ENCODE assay signal across 11 cellular contexts in genomic region chr9:77043743-77044142, GRCh38. TPM values are rescaled to one million over a fixed set of nuclear protein-coding genes. Genes with fewer than 3 reads are reported as not detected.
"Had no signal": no experiment of that assay in that cellular context is flagged by ENCODE, and none has a peak within 500 bp of the region (broad histone marks: within the 10 kb centered on the region; RNA-seq: fewer than 3 reads in every experiment).

No MANE protein-coding gene starts in this region.

RNA-seq across cellular contexts. Expression of gene FOXB2, which starts 24.3 kb away (rescaled TPM):
- total RNA-seq: OCI-LY7, PC-3, PC-9, Peyer's patch, Right ventricle myocardium inferior, Right ventricle myocardium superior, RPMI7951, SJCRH30, SJSA1, SK-MEL-5, T-cell had no signal
